ENCODE assay signal across 9 cellular contexts in the genomic region with DNA sequence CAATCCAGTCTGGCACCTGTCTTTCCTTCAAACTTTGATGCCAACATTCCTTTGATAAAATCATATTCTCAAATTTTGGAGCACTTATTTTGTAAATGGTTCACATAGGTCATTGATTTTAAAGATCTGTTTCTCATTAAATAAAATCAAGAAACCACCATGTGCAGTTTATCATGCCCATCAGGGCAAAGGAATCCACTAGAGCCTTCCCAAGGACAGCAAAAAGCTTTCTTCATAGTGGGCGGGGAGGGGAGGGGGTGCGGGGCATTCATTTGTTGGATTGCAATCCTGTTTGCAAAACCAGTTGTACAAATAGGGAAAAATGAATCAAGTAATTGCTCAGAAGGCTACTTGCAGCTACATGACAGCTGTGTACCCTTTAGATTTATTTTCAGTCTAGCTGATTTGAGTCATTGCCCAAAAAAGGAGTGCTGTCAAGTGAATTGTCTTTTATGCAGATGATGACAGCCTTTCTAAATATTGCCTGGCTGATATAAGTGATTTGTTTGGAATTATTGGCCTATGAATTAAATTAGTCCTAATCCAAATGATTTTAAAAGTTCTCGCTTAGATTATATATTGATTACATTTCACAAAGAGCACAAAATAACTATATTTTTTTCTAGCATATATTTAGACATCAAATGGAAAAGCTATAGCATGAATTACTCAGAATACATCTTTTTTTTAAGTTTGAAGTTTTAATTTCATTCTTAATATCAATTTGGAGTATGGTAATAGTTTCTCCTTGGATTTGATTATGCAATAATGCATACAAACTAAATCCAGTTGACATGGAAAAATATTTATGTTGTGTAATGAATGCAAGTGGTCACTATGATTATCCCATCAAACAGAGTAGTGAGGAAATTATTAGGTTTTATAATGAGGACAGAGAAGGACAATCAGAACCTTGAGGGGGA.
DNase-seq lines count a peak whose midpoint lies in the region; ATAC-seq lines count a peak whose summit lies in the region.
"Had no signal": no experiment of that assay in that cellular context is flagged by ENCODE, and none has a peak within 500 bp of the region (broad histone marks: within the 10 kb centered on the region; RNA-seq: fewer than 3 reads in every experiment).

No MANE protein-coding gene starts in this region.

- DNase-seq in AG08395 (ENCODE audit: low spot score) (peak; percentile 61), HCEC 1CT (peak; percentile 93), iPS-NIHi11 (ENCODE audit: low spot score) (peak; percentile 15), NCI-H510A treated with DMSO at 0.1 percent for 48 hours (lab: John Stamatoyannopoulos, UW) (no peak), cerebellar cortex (ENCODE audit: low spot score) (no peak)
- no peak for DNase-seq in T-helper 2 cell treated with Interferon-gamma antibody and Interleukin-4, amounts not matched to agents 5 μg/mL and 100 μg/mL, for 36 hours (ENCODE audit: low spot score)
- DNase-seq: right cardiac atrium had no signal

- no peak for ATAC-seq in GM21447 (IDR thresholded peaks at IDR 0.05; ENCODE audit: unreplicated experiment)
- ATAC-seq in GM21717 (IDR thresholded peaks at IDR 0.05; ENCODE audit: unreplicated experiment), result no peak

- H3K4me1 Mint-ChIP-seq in T-helper 2 cell treated with Interferon-gamma antibody and Interleukin-4, amounts not matched to agents 5 μg/mL and 100 μg/mL, for 36 hours (ENCODE audit: low read depth), result peaks cover 53% of the 10 kb centered on the region

- peak overlapping the region; percentile 23 for H3K27ac Mint-ChIP-seq in T-helper 2 cell treated with Interferon-gamma antibody and Interleukin-4, amounts not matched to agents 5 μg/mL and 100 μg/mL, for 36 hours

- H3K27me3 Mint-ChIP-seq in T-helper 2 cell treated with Interferon-gamma antibody and Interleukin-4, amounts not matched to agents 5 μg/mL and 100 μg/mL, for 36 hours (ENCODE audit: low read depth), result no peaks in the 10 kb centered on the region

- H3K4me3 Mint-ChIP-seq in T-helper 2 cell treated with Interferon-gamma antibody and Interleukin-4, amounts not matched to agents 5 μg/mL and 100 μg/mL, for 36 hours, result no peak overlapping the region

- no peaks in the 10 kb centered on the region for H3K9me3 Mint-ChIP-seq in T-helper 2 cell treated with Interferon-gamma antibody and Interleukin-4, amounts not matched to agents 5 μg/mL and 100 μg/mL, for 36 hours

- peaks cover 15% of the 10 kb centered on the region for H3K36me3 Mint-ChIP-seq in T-helper 2 cell treated with Interferon-gamma antibody and Interleukin-4, amounts not matched to agents 5 μg/mL and 100 μg/mL, for 36 hours (ENCODE audit: low read depth)

Comparison
In these comparisons a context has a peak if more than half of its experiments do, and no peak if none do; other contexts are left out.
1. DNase-seq: peak in AG08395 (single experiment), HCEC 1CT (single experiment) and iPS-NIHi11 (single experiment); none in T-helper 2 cell treated with Interferon-gamma antibody and Interleukin-4, amounts not matched to agents 5 μg/mL and 100 μg/mL, for 36 hours (single experiment), NCI-H510A treated with DMSO at 0.1 percent for 48 hours (single experiment) and cerebellar cortex (single experiment).